12 cellular contexts compared by ENCODE assay signal in the genomic region with DNA sequence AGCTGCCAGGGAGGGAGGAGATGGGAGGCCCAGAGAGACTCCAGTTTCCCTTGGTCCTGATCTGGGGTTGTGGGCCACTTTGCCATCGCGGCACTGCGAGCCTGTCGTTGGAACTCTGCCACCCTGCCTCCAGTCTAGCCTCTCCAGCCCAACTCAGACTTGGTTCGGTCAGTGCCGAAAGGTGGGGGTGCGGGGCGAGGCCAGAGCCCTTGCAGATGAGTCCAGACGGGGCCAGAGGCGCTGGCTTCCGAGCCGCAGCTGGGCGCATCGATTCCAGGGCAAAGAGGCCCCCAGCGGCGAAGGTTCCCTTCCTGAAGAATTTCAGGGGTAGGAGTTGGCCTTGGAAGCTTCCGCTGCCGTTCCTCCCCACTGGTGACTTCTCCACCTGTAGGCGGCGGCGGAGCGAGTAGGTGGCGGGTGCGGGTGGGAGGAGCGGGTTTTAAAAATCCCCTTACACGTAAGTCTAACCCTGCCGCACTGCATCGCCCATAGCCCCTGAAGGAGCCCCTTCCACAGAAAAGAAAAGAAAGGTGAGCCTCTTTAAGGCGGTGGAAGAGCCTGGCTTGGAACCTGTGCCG. TPM values are rescaled to one million over a fixed set of nuclear protein-coding genes. Genes with fewer than 3 reads are reported as not detected.
DNase-seq lines count a peak whose midpoint lies in the region; ATAC-seq and TF ChIP-seq lines count a peak whose summit lies in the region.
"Had no signal": no experiment of that assay in that cellular context is flagged by ENCODE, and none has a peak within 500 bp of the region (broad histone marks: within the 10 kb centered on the region; RNA-seq: fewer than 3 reads in every experiment).

No MANE protein-coding gene starts in this region.

- peak overlapping the region; percentile 67 for H3K27ac ChIP-seq in ACC112 (ENCODE audit: low read depth, low read length)
- H3K27ac ChIP-seq: neutrophil had no signal

- peaks cover 59% of the 10 kb centered on the region for H3K4me1 Mint-ChIP-seq in neural crest cell
- peaks cover 0 to 5% of the 10 kb centered on the region in 2 donors for H3K4me1 Mint-ChIP-seq in effector memory CD8-positive, alpha-beta T cell (ENCODE audit: low read depth in 2 of 2)

- H3K36me3 Mint-ChIP-seq in neural crest cell (ENCODE audit: low read depth), result peaks cover 3% of the 10 kb centered on the region
- H3K36me3 Mint-ChIP-seq in effector memory CD8-positive, alpha-beta T cell (ENCODE audit: insufficient read depth), result no peaks in the 10 kb centered on the region
- H3K36me3 Mint-ChIP-seq: CD4-positive, CD25-positive, alpha-beta regulatory T cell had no signal

- H3K27me3 ChIP-seq in ACC112 (ENCODE audit: insufficient read depth, low read length), result no peaks in the 10 kb centered on the region

- no peaks in the 10 kb centered on the region for H3K9me3 Mint-ChIP-seq in neural crest cell
- H3K9me3 Mint-ChIP-seq in effector memory CD8-positive, alpha-beta T cell, result peaks cover 0 to 1% of the 10 kb centered on the region in 2 donors

- H3K27me3 Mint-ChIP-seq in neural crest cell (ENCODE audit: low read depth), result peaks cover 90% of the 10 kb centered on the region
- peaks cover 53 to 77% of the 10 kb centered on the region in 2 donors for H3K27me3 Mint-ChIP-seq in effector memory CD8-positive, alpha-beta T cell

- peaks cover 17% of the 10 kb centered on the region for H3K79me2 ChIP-seq in ACC112 (ENCODE audit: control insufficient read depth, insufficient read depth, low read length, unreplicated experiment)

- peaks cover 7% of the 10 kb centered on the region for H3K4me1 ChIP-seq in ACC112 (ENCODE audit: control insufficient read depth, insufficient read depth, low read length, unreplicated experiment)

- peak; percentile 51 for DNase-seq in M059J (ENCODE audit: low read depth)
- peak; percentile 59 for DNase-seq in fibroblast of gingiva (ENCODE audit: low read depth)
- DNase-seq in neural crest cell (ENCODE audit: low read depth, low spot score), result peak; percentile 30
- no peak for DNase-seq in effector memory CD8-positive, alpha-beta T cell
- DNase-seq in NCI-H1436 treated with DMSO at 0.1 percent for 48 hours (lab: John Stamatoyannopoulos, UW), result no peak
- DNase-seq: activated CD4-positive, CD25-positive, alpha-beta regulatory T cell; CD4-positive, CD25-positive, alpha-beta regulatory T cell; stimulated activated naive CD4-positive, alpha-beta T cell treated with Interleukin-2 at 50 U/mL for 16 hours had no signal

- H2AFZ ChIP-seq in ACC112 (ENCODE audit: low read length, unreplicated experiment), result peak overlapping the region; percentile 49

- no peak for ATAC-seq in effector memory CD8-positive, alpha-beta T cell (replicated peaks)
- ATAC-seq in HG03378 (IDR thresholded peaks at IDR 0.05; ENCODE audit: unreplicated experiment), result no peak
- no peak for ATAC-seq in HG03442 (IDR thresholded peaks at IDR 0.05; ENCODE audit: unreplicated experiment)

- H3K27ac Mint-ChIP-seq in neural crest cell (ENCODE audit: unreplicated experiment), result no peak overlapping the region
- H3K27ac Mint-ChIP-seq in effector memory CD8-positive, alpha-beta T cell, result no peak overlapping the region
- H3K27ac Mint-ChIP-seq: CD4-positive, CD25-positive, alpha-beta regulatory T cell had no signal

- peak overlapping the region; percentile 90 for H3K4me3 Mint-ChIP-seq in neural crest cell
- H3K4me3 Mint-ChIP-seq in effector memory CD8-positive, alpha-beta T cell, result no peak overlapping the region
- H3K4me3 Mint-ChIP-seq: CD4-positive, CD25-positive, alpha-beta regulatory T cell had no signal

- no peaks in the 10 kb centered on the region for H3K36me3 ChIP-seq in ACC112 (ENCODE audit: insufficient read depth, low read length)
- H3K36me3 ChIP-seq: neutrophil had no signal

- peak overlapping the region; percentile 75 for H3K4me3 ChIP-seq in ACC112 (ENCODE audit: low read depth, low read length)

- TF ChIP-seq CTCF in neural crest cell (conservative IDR thresholded peaks at IDR 0.05), result peak; percentile 49

RNA-seq across cellular contexts. Expression of a gene that starts 5.1 kb away (rescaled TPM):
- 92.8 and 113 TPM in 2 replicates for total RNA-seq in M059J (2014; rRNA removed; shearing (Covaris generic))
- total RNA-seq in neural crest cell, result 14.4 and 14.7 TPM in 2 replicates
- total RNA-seq: CD4-positive, CD25-positive, alpha-beta regulatory T cell had no signal

Comparison
In these comparisons a context has a peak if more than half of its experiments do, and no peak if none do; other contexts are left out.
1. DNase-seq: peak in M059J (single experiment), fibroblast of gingiva (single experiment) and neural crest cell (single experiment); none in effector memory CD8-positive, alpha-beta T cell (0 of 3) and NCI-H1436 treated with DMSO at 0.1 percent for 48 hours (single experiment).